8 cellular contexts compared by ENCODE assay signal in the genomic region with DNA sequence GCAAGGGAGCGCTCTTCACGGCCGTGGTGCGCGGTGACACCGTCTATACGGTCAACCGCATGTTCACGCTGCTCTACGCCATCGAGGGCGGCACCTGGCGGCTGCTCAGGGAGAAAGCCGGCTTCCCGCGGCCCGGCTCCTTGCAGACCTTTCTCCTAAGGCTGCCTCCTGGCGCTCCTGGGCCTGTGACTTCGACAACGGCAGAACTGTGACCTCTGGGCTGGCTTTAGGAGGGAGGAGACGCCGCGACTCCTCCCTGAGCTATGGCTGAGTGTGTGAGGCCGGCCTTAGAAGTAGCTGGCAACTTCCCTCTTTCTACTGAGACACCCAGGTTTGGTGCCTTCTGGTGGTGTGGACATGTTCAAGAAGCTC. TPM values are rescaled to one million over a fixed set of nuclear protein-coding genes. Genes with fewer than 3 reads are reported as not detected.
DNase-seq lines count a peak whose midpoint lies in the region; ATAC-seq, FAIRE-seq and TF ChIP-seq lines count a peak whose summit lies in the region.

No MANE protein-coding gene starts in this region.

- H4K8ac ChIP-seq in H1 (ENCODE audit: extremely low read depth, insufficient read depth, low read length) = peak overlapping the region; percentile 79; the same call in 1 of the 2 replicates

- FAIRE-seq in GM12891 (lab: Jason Lieb, UNC) (no peak), H1 (lab: Jason Lieb, UNC) (no peak)

- H3K4me3 ChIP-seq in H1 (ENCODE audit: extremely low read depth in 1 of 4, insufficient read depth in 2 of 4, low read depth in 3 of 4, low read length in 4 of 4) (no peak overlapping the region), tibial nerve (peak overlapping the region in 1 of 4 donors; percentile 17)

- no peak overlapping the region for H3K56ac ChIP-seq in H1 (replicated peaks; ENCODE audit: insufficient read length, low read depth, low read length)

- no peak overlapping the region for H3K18ac ChIP-seq in H1 (ENCODE audit: extremely low read depth, low read length)

- peaks cover 0 to 9% (median 8%) of the 10 kb centered on the region in 4 experiments; a peak in 5 of 7 replicates for H3K27me3 ChIP-seq in H1 (replicated peaks in 1 of 4; ENCODE audit: control insufficient read depth in 3 of 4, extremely low read depth in 1 of 4, insufficient read depth in 3 of 4, low read length in 3 of 4)
- H3K27me3 ChIP-seq in tibial nerve = peaks cover 0 to 3% of the 10 kb centered on the region in 2 donors

- H3K27ac Mint-ChIP-seq in activated CD4-positive, alpha-beta T cell treated with anti-CD3 and anti-CD28 coated beads, Interleukin-2, amount 10 ng/mL, durations not matched to agents 7 days and 5 days = no peak overlapping the region
- H3K27ac Mint-ChIP-seq in naive thymus-derived CD8-positive, alpha-beta T cell = peak overlapping the region in 1 of 10 donors; percentile 12

- peak; percentile 69 to 74 for TF ChIP-seq RAD21 in H1 (IDR thresholded peaks at IDR 0.05 in 1 of 2, conservative IDR thresholded peaks at IDR 0.05 in 1 of 2; ENCODE audit: low read depth in 2 of 2, low read length in 2 of 2)

- no peaks in the 10 kb centered on the region for H3K36me3 Mint-ChIP-seq in activated CD4-positive, alpha-beta T cell treated with anti-CD3 and anti-CD28 coated beads, Interleukin-2, amount 10 ng/mL, durations not matched to agents 7 days and 5 days (ENCODE audit: low read depth)
- H3K36me3 Mint-ChIP-seq in naive thymus-derived CD8-positive, alpha-beta T cell = peaks cover 0 to 5% (median 0%) of the 10 kb centered on the region in 3 donors

- H3K27ac ChIP-seq in H1 (ENCODE audit: low read depth, low read length) = no peak overlapping the region
- H3K27ac ChIP-seq in tibial nerve = no peak overlapping the region

- peak overlapping the region; percentile 15 for H3K4ac ChIP-seq in H1 (replicated peaks; ENCODE audit: insufficient read length, low read depth, low read length)

- TF ChIP-seq CTCF in H1 (IDR thresholded peaks at IDR 0.05; ENCODE audit: control extremely low read depth in 1 of 3, insufficient read depth in 1 of 3, low read depth in 1 of 3, low read length in 3 of 3) (peak; percentile 77 to 95 (median 86)), tibial nerve (IDR thresholded peaks at IDR 0.05) (peak; percentile 30 to 84 (median 60))

- H3K9me3 Mint-ChIP-seq in activated CD4-positive, alpha-beta T cell treated with anti-CD3 and anti-CD28 coated beads, Interleukin-2, amount 10 ng/mL, durations not matched to agents 7 days and 5 days = no peaks in the 10 kb centered on the region
- no peaks in the 10 kb centered on the region for H3K9me3 Mint-ChIP-seq in naive thymus-derived CD8-positive, alpha-beta T cell

- no peak overlapping the region for H3K4me3 Mint-ChIP-seq in activated CD4-positive, alpha-beta T cell treated with anti-CD3 and anti-CD28 coated beads, Interleukin-2, amount 10 ng/mL, durations not matched to agents 7 days and 5 days
- peak overlapping the region in 8 of 10 donors; percentile 4 to 73 (median 44) for H3K4me3 Mint-ChIP-seq in naive thymus-derived CD8-positive, alpha-beta T cell

- TF ChIP-seq EP300 in H1 (IDR thresholded peaks at IDR 0.05; ENCODE audit: borderline replicate concordance in 1 of 2, low read depth in 2 of 2, low read length in 2 of 2) (no peak), tibial nerve (IDR thresholded peaks at IDR 0.05) (no peak)

- no peaks in the 10 kb centered on the region for H4K20me1 ChIP-seq in H1 (replicated peaks in 1 of 2; ENCODE audit: control insufficient read depth in 1 of 2, insufficient read depth in 2 of 2, low read length in 2 of 2)

- no peak overlapping the region for H4K5ac ChIP-seq in H1 (ENCODE audit: insufficient read length, low read depth, low read length)

- WGBS in H1 (ENCODE audit: extremely low coverage in 1 of 2, insufficient coverage in 1 of 2, insufficient read length in 1 of 2, insufficient replicate concordance in 2 of 2, low coverage in 1 of 2, low lambda C conversion rate in 2 of 2, missing lambda C conversion rate in 1 of 2), 2 experiments = 18% methylated on average over 24 of the region's 24 CpGs; no CpG with 5 or more reads in 1 of the 2 experiments
- WGBS in tibial nerve, 2 donors = 18 to 40% methylated on average over 22 to 23 of the region's 24 CpGs

- no peaks in the 10 kb centered on the region for H3K79me1 ChIP-seq in H1 (ENCODE audit: low read depth, low read length)

- peak overlapping the region; percentile 90; the same call in 1 of the 2 replicates for H2BK12ac ChIP-seq in H1 (ENCODE audit: low read depth, low read length)

- no peak for TF ChIP-seq POLR2A in GM12891 (IDR thresholded peaks at IDR 0.05; ENCODE audit: low read depth, low read length)
- no peak for TF ChIP-seq POLR2A in H1 (IDR thresholded peaks at IDR 0.05; ENCODE audit: control extremely low read depth in 1 of 2, low read depth in 2 of 2, low read length in 2 of 2)
- no peak for TF ChIP-seq POLR2A in tibial nerve (IDR thresholded peaks at IDR 0.05)

- H3K36me3 ChIP-seq in H1 (ENCODE audit: control insufficient read depth in 2 of 4, insufficient read depth in 4 of 4, low read length in 3 of 4) (no peaks in the 10 kb centered on the region), tibial nerve (no peaks in the 10 kb centered on the region)

- ATAC-seq in naive thymus-derived CD8-positive, alpha-beta T cell = peak; percentile 58 to 70
- no peak for ATAC-seq in HG03442 (IDR thresholded peaks at IDR 0.05; ENCODE audit: unreplicated experiment)
- no peak for ATAC-seq in HG02870 (IDR thresholded peaks at IDR 0.05; ENCODE audit: unreplicated experiment)

- peak overlapping the region; percentile 36; the same call in 1 of the 2 replicates for H2AFZ ChIP-seq in H1 (ENCODE audit: low read length)

- CTCF ChIA-PET in activated CD4-positive, alpha-beta T cell treated with anti-CD3 and anti-CD28 coated beads, Interleukin-2, amount 10 ng/mL, durations not matched to agents 7 days and 5 days (lab: Charles Lee) = interaction anchor here (0.5 to 2.2 kb wide), 9 partner anchors 9 to 1272 kb away, joined by 3 to 12 read pairs (median 3); no protein-coding TSS in a partner anchor
- CTCF ChIA-PET in H1 (lab: Charles Lee; ENCODE audit: partially characterized antibody) = interaction anchor here (0.7 to 32.9 kb wide), 14 partner anchors 7 to 94 kb away, joined by 3 to 1213 read pairs (median 6); partner anchors contain the start of genes RASL12 and SLC51B

- H2BK120ac ChIP-seq in H1 (replicated peaks; ENCODE audit: low read depth, low read length) = no peak overlapping the region

- H2AK5ac ChIP-seq in H1 (ENCODE audit: low read depth, low read length) = no peak overlapping the region

- no peak overlapping the region for H2BK5ac ChIP-seq in H1 (ENCODE audit: low read depth, low read length)

- no peak overlapping the region for H3K9ac ChIP-seq in H1 (replicated peaks in 1 of 4; ENCODE audit: extremely low read depth in 1 of 4, low read depth in 3 of 4, low read length in 3 of 4)

- DNase-seq in GM12891 (ENCODE audit: insufficient read length, low spot score) (peak; percentile 42), H1 (ENCODE audit: low read depth in 1 of 2, low spot score in 2 of 2) (peak; percentile 84 to 85), tibial nerve (ENCODE audit: low spot score in 2 of 2) (peak; percentile 44 to 57), NCI-H146 (lab: John Stamatoyannopoulos, UW) (no peak)
- peak; percentile 58 for DNase-seq in activated CD4-positive, alpha-beta T cell treated with anti-CD3 and anti-CD28 coated beads, Interleukin-2, amount 10 ng/mL, durations not matched to agents 7 days and 5 days
- DNase-seq in naive thymus-derived CD8-positive, alpha-beta T cell = peak in 8 of 10 donors; percentile 10 to 53 (median 41)

- POLR2A ChIA-PET in activated CD4-positive, alpha-beta T cell treated with anti-CD3 and anti-CD28 coated beads, Interleukin-2, amount 10 ng/mL, durations not matched to agents 7 days and 5 days (lab: Charles Lee) = no interaction called here
- POLR2A ChIA-PET in H1 (lab: Charles Lee; ENCODE audit: partially characterized antibody) = interaction anchor here (0.9 to 14.5 kb wide), 6 partner anchors 9 to 388 kb away, joined by 3 to 93 read pairs (median 4); partner anchors contain the start of gene RASL12
- POLR2A ChIA-PET in naive thymus-derived CD8-positive, alpha-beta T cell (lab: Charles Lee) = interaction anchor here (1.0 kb wide), 1 partner anchor 9 kb away, joined by 3 read pairs; no protein-coding TSS in a partner anchor

- peaks cover 15% of the 10 kb centered on the region for H3K4me1 Mint-ChIP-seq in activated CD4-positive, alpha-beta T cell treated with anti-CD3 and anti-CD28 coated beads, Interleukin-2, amount 10 ng/mL, durations not matched to agents 7 days and 5 days
- H3K4me1 Mint-ChIP-seq in naive thymus-derived CD8-positive, alpha-beta T cell = peaks cover 18 to 23% (median 21%) of the 10 kb centered on the region in 4 donors

- no peaks in the 10 kb centered on the region; the same call in 1 of the 2 replicates for H3K23me2 ChIP-seq in H1 (ENCODE audit: low read depth, low read length)

- 0 out of 2 replicates have a peak overlapping the region, but pooled peaks have one; percentile 61 for H2BK15ac ChIP-seq in H1 (ENCODE audit: low read length)

- peak overlapping the region; percentile 90; the same call in 1 of the 2 replicates for H2BK20ac ChIP-seq in H1 (ENCODE audit: low read length)

- H3K4me1 ChIP-seq in H1 (replicated peaks in 1 of 4; ENCODE audit: control insufficient read depth in 3 of 4, insufficient read depth in 4 of 4, low read length in 3 of 4) (peaks cover 3 to 13% (median 7%) of the 10 kb centered on the region in 4 experiments; a peak in 5 of 7 replicates), tibial nerve (peaks cover 0 to 32% (median 18%) of the 10 kb centered on the region in 4 donors)

- no peaks in the 10 kb centered on the region for H3K79me2 ChIP-seq in H1 (ENCODE audit: control insufficient read depth in 1 of 2, insufficient read depth in 2 of 2, low read length in 2 of 2)

- H3K9me3 ChIP-seq in H1 (ENCODE audit: insufficient read depth in 2 of 2, low read depth in 1 of 2, low read length in 1 of 2) (peaks cover 0 to 3% of the 10 kb centered on the region in 2 experiments; a peak in 1 of 4 replicates), tibial nerve (no peaks in the 10 kb centered on the region)

- no peak overlapping the region for H3K23ac ChIP-seq in H1 (ENCODE audit: insufficient read length)

- 0 out of 4 replicates have a peak overlapping the region, but pooled peaks of 1 of the 2 experiments have one; percentile 39 for H3K4me2 ChIP-seq in H1 (ENCODE audit: insufficient read depth in 1 of 2, low read depth in 2 of 2, low read length in 2 of 2)

- peaks cover 39% of the 10 kb centered on the region for H3K27me3 Mint-ChIP-seq in activated CD4-positive, alpha-beta T cell treated with anti-CD3 and anti-CD28 coated beads, Interleukin-2, amount 10 ng/mL, durations not matched to agents 7 days and 5 days
- peaks cover 21 to 50% (median 29%) of the 10 kb centered on the region in 5 donors for H3K27me3 Mint-ChIP-seq in naive thymus-derived CD8-positive, alpha-beta T cell

- H3K14ac ChIP-seq in H1 (ENCODE audit: insufficient read length) = no peak overlapping the region

- H4K91ac ChIP-seq in H1 (replicated peaks; ENCODE audit: insufficient read length, low read length) = peak overlapping the region; percentile 34

RNA-seq across cellular contexts. Expression of gene KBTBD13, which starts 1.4 kb away (rescaled TPM):
- polyA plus RNA-seq in GM12891 (2012; ENCODE audit: low read depth, missing spikeins) = 0.22 TPM
- total RNA-seq in activated CD4-positive, alpha-beta T cell treated with anti-CD3 and anti-CD28 coated beads, Interleukin-2, amount 10 ng/mL, durations not matched to agents 7 days and 5 days = not detected
- not detected in 2 replicates for total RNA-seq in H1 (2021; fragmentation: NEBNext Ultra II Directional; extraction: Animal tissue kit (Norgen Biotek cat#: 25700))
- not detected in 2 replicates for polyA plus RNA-seq in H1 (2011; rRNA removed)
- not detected for polyA plus RNA-seq in H1 (2011; cell fraction: cytosol; rRNA removed)
- polyA plus RNA-seq in H1 (2011; cell fraction: nucleus; rRNA removed) = not detected
- not detected in 4 replicates for polyA plus RNA-seq in H1 (2012, experiment 1 of 2)
- not detected for polyA plus RNA-seq in H1 (2012, experiment 2 of 2)
- not detected for polyA plus RNA-seq in H1 (2013, experiment 1 of 2)
- not detected for polyA plus RNA-seq in H1 (2013, experiment 2 of 2)
- 0.07 TPM in 1 of 2 replicates, not detected in the other for polyA minus RNA-seq in H1 (2011; rRNA and poly(A)+ RNA removed)
- not detected for polyA minus RNA-seq in H1 (2011; cell fraction: cytosol; rRNA and poly(A)+ RNA removed)
- not detected for polyA minus RNA-seq in H1 (2011; cell fraction: nucleus; rRNA and poly(A)+ RNA removed)
- not detected for total RNA-seq in naive thymus-derived CD8-positive, alpha-beta T cell
- not detected for polyA plus RNA-seq in naive thymus-derived CD8-positive, alpha-beta T cell
- not detected for total RNA-seq in tibial nerve

RNA-seq across cellular contexts. Expression of gene RASL12, which starts 10.2 kb away (rescaled TPM):
- 0.18 TPM for polyA plus RNA-seq in GM12891 (2012; ENCODE audit: low read depth, missing spikeins)
- total RNA-seq in activated CD4-positive, alpha-beta T cell treated with anti-CD3 and anti-CD28 coated beads, Interleukin-2, amount 10 ng/mL, durations not matched to agents 7 days and 5 days = not detected
- 9.3 and 10.3 TPM in 2 replicates for total RNA-seq in H1 (2021; fragmentation: NEBNext Ultra II Directional; extraction: Animal tissue kit (Norgen Biotek cat#: 25700))
- polyA plus RNA-seq in H1 (2011; rRNA removed) = 9.5 and 16.7 TPM in 2 replicates
- 16.0 TPM for polyA plus RNA-seq in H1 (2011; cell fraction: cytosol; rRNA removed)
- polyA plus RNA-seq in H1 (2011; cell fraction: nucleus; rRNA removed) = 11.4 TPM
- polyA plus RNA-seq in H1 (2012, experiment 1 of 2) = 6.7 to 8.6 TPM (median 8.0 TPM) in 4 replicates
- 10.5 TPM for polyA plus RNA-seq in H1 (2012, experiment 2 of 2)
- polyA plus RNA-seq in H1 (2013, experiment 1 of 2) = 6.6 TPM
- 7.7 TPM for polyA plus RNA-seq in H1 (2013, experiment 2 of 2)
- 12.2 and 14.8 TPM in 2 replicates for polyA minus RNA-seq in H1 (2011; rRNA and poly(A)+ RNA removed)
- 9.6 TPM for polyA minus RNA-seq in H1 (2011; cell fraction: cytosol; rRNA and poly(A)+ RNA removed)
- 9.0 TPM for polyA minus RNA-seq in H1 (2011; cell fraction: nucleus; rRNA and poly(A)+ RNA removed)
- not detected for total RNA-seq in naive thymus-derived CD8-positive, alpha-beta T cell
- polyA plus RNA-seq in naive thymus-derived CD8-positive, alpha-beta T cell = not detected
- total RNA-seq in tibial nerve = 10 to 100 TPM; 41.4 to 83.5 (median 78.7) TPM

RNA-seq across cellular contexts. Expression of gene SLC51B, which starts 32.8 kb away (rescaled TPM):
- not detected for polyA plus RNA-seq in GM12891 (2012; ENCODE audit: low read depth, missing spikeins)
- total RNA-seq in activated CD4-positive, alpha-beta T cell treated with anti-CD3 and anti-CD28 coated beads, Interleukin-2, amount 10 ng/mL, durations not matched to agents 7 days and 5 days = not detected
- total RNA-seq in H1 (2021; fragmentation: NEBNext Ultra II Directional; extraction: Animal tissue kit (Norgen Biotek cat#: 25700)) = not detected in 2 replicates
- polyA plus RNA-seq in H1 (2011; rRNA removed) = not detected in 2 replicates
- not detected for polyA plus RNA-seq in H1 (2011; cell fraction: cytosol; rRNA removed)
- not detected for polyA plus RNA-seq in H1 (2011; cell fraction: nucleus; rRNA removed)
- polyA plus RNA-seq in H1 (2012, experiment 1 of 2) = not detected in 4 replicates
- polyA plus RNA-seq in H1 (2012, experiment 2 of 2) = not detected
- not detected for polyA plus RNA-seq in H1 (2013, experiment 1 of 2)
- polyA plus RNA-seq in H1 (2013, experiment 2 of 2) = not detected
- polyA minus RNA-seq in H1 (2011; rRNA and poly(A)+ RNA removed) = not detected in 2 replicates
- polyA minus RNA-seq in H1 (2011; cell fraction: cytosol; rRNA and poly(A)+ RNA removed) = not detected
- polyA minus RNA-seq in H1 (2011; cell fraction: nucleus; rRNA and poly(A)+ RNA removed) = not detected
- total RNA-seq in naive thymus-derived CD8-positive, alpha-beta T cell = not detected
- not detected for polyA plus RNA-seq in naive thymus-derived CD8-positive, alpha-beta T cell
- total RNA-seq in tibial nerve = 1 to 10 TPM in 1 of 4 donors, not detected in 3; 2.7 TPM

RNA-seq across cellular contexts. Expression of gene UBAP1L, which starts 37.0 kb away (rescaled TPM):
- polyA plus RNA-seq in GM12891 (2012; ENCODE audit: low read depth, missing spikeins) = 1.2 TPM
- 1 to 10 TPM; 3.8 to 5.3 TPM for total RNA-seq in activated CD4-positive, alpha-beta T cell treated with anti-CD3 and anti-CD28 coated beads, Interleukin-2, amount 10 ng/mL, durations not matched to agents 7 days and 5 days
- total RNA-seq in H1 (2021; fragmentation: NEBNext Ultra II Directional; extraction: Animal tissue kit (Norgen Biotek cat#: 25700)) = 1.3 and 1.7 TPM in 2 replicates
- 0.67 and 1.3 TPM in 2 replicates for polyA plus RNA-seq in H1 (2011; rRNA removed)
- 1.0 TPM for polyA plus RNA-seq in H1 (2011; cell fraction: cytosol; rRNA removed)
- polyA plus RNA-seq in H1 (2011; cell fraction: nucleus; rRNA removed) = 5.7 TPM
- polyA plus RNA-seq in H1 (2012, experiment 1 of 2) = 0.81 to 1.3 TPM (median 1.1 TPM) in 4 replicates
- polyA plus RNA-seq in H1 (2012, experiment 2 of 2) = 0.24 TPM
- polyA plus RNA-seq in H1 (2013, experiment 1 of 2) = 0.87 TPM
- polyA plus RNA-seq in H1 (2013, experiment 2 of 2) = 0.53 TPM
- 0.95 and 1.6 TPM in 2 replicates for polyA minus RNA-seq in H1 (2011; rRNA and poly(A)+ RNA removed)
- polyA minus RNA-seq in H1 (2011; cell fraction: cytosol; rRNA and poly(A)+ RNA removed) = 0.88 TPM
- polyA minus RNA-seq in H1 (2011; cell fraction: nucleus; rRNA and poly(A)+ RNA removed) = 2.7 TPM
- 10 to 100 TPM; 14.2 to 16.6 TPM for total RNA-seq in naive thymus-derived CD8-positive, alpha-beta T cell
- polyA plus RNA-seq in naive thymus-derived CD8-positive, alpha-beta T cell = under 1 TPM in 1 of 3 donors, not detected in 2; 0.20 TPM
- total RNA-seq in tibial nerve = 10 to 100 TPM in 3 of 4 donors, 1 to 10 TPM in 1; 8.4 to 16.7 (median 14.0) TPM

RNA-seq across cellular contexts. Expression of gene MTFMT, which starts 48.5 kb away (rescaled TPM):
- 8.9 TPM for polyA plus RNA-seq in GM12891 (2012; ENCODE audit: low read depth, missing spikeins)
- 10 to 100 TPM; 13.7 to 15.9 TPM for total RNA-seq in activated CD4-positive, alpha-beta T cell treated with anti-CD3 and anti-CD28 coated beads, Interleukin-2, amount 10 ng/mL, durations not matched to agents 7 days and 5 days
- total RNA-seq in H1 (2021; fragmentation: NEBNext Ultra II Directional; extraction: Animal tissue kit (Norgen Biotek cat#: 25700)) = 16.5 and 20.8 TPM in 2 replicates
- polyA plus RNA-seq in H1 (2011; rRNA removed) = 6.8 and 7.7 TPM in 2 replicates
- polyA plus RNA-seq in H1 (2011; cell fraction: cytosol; rRNA removed) = 10.5 TPM
- 4.2 TPM for polyA plus RNA-seq in H1 (2011; cell fraction: nucleus; rRNA removed)
- polyA plus RNA-seq in H1 (2012, experiment 1 of 2) = 9.7 to 15.8 TPM (median 10.5 TPM) in 4 replicates
- 9.9 TPM for polyA plus RNA-seq in H1 (2012, experiment 2 of 2)
- polyA plus RNA-seq in H1 (2013, experiment 1 of 2) = 14.6 TPM
- polyA plus RNA-seq in H1 (2013, experiment 2 of 2) = 14.9 TPM
- polyA minus RNA-seq in H1 (2011; rRNA and poly(A)+ RNA removed) = 7.6 and 7.7 TPM in 2 replicates
- polyA minus RNA-seq in H1 (2011; cell fraction: cytosol; rRNA and poly(A)+ RNA removed) = 8.3 TPM
- 10.2 TPM for polyA minus RNA-seq in H1 (2011; cell fraction: nucleus; rRNA and poly(A)+ RNA removed)
- total RNA-seq in naive thymus-derived CD8-positive, alpha-beta T cell = 10 to 100 TPM; 19.4 to 21.2 TPM
- 10 to 100 TPM; 19.6 to 30.2 (median 23.0) TPM for polyA plus RNA-seq in naive thymus-derived CD8-positive, alpha-beta T cell
- total RNA-seq in tibial nerve = 10 to 100 TPM; 36.8 to 45.7 (median 41.2) TPM

Comparison
In these comparisons a context has a peak if more than half of its experiments do, and no peak if none do; other contexts are left out.
1. ATAC-seq: peak in naive thymus-derived CD8-positive, alpha-beta T cell (2 of 2); none in HG03442 (single experiment) and HG02870 (single experiment).